In genomic region chr22:33785283-33785991, GRCh38 we compare ENCODE assay signal across 15 cellular contexts.
DNase-seq lines count a peak whose midpoint lies in the region; TF ChIP-seq lines count a peak whose summit lies in the region.
"Had no signal": no experiment of that assay in that cellular context is flagged by ENCODE, and none has a peak within 500 bp of the region (broad histone marks: within the 10 kb centered on the region; RNA-seq: fewer than 3 reads in every experiment).

No MANE protein-coding gene starts in this region.

- H3K27me3 Mint-ChIP-seq in endothelial cell (ENCODE audit: unreplicated experiment), result no peaks in the 10 kb centered on the region

- H3K4me3 ChIP-seq in MM.1S (ENCODE audit: low read length) (no peak overlapping the region), osteoblast (ENCODE audit: insufficient read depth, low read length) (no peak overlapping the region), HAP-1 (no peak overlapping the region)
- H3K4me3 ChIP-seq: esophagus muscularis mucosa, tibial artery had no signal

- H3K4me3 Mint-ChIP-seq in endothelial cell (ENCODE audit: unreplicated experiment), result no peak overlapping the region

- no peaks in the 10 kb centered on the region for H3K9me3 ChIP-seq in MM.1S (replicated peaks; ENCODE audit: insufficient read depth, low read length)
- H3K9me3 ChIP-seq in osteoblast (ENCODE audit: low read depth, low read length), result peaks cover 2% of the 10 kb centered on the region
- H3K9me3 ChIP-seq in HAP-1, result peaks cover 4% of the 10 kb centered on the region

- peaks cover 86% of the 10 kb centered on the region for H3K79me2 ChIP-seq in MM.1S (ENCODE audit: low read length)
- no peaks in the 10 kb centered on the region for H3K79me2 ChIP-seq in osteoblast (ENCODE audit: insufficient read depth, low read length)

- H3K27ac Mint-ChIP-seq in endothelial cell (ENCODE audit: unreplicated experiment), result peak overlapping the region; percentile 3

- H3K36me3 Mint-ChIP-seq in endothelial cell (ENCODE audit: low read depth, unreplicated experiment), result peaks cover 7% of the 10 kb centered on the region

- peaks cover 23% of the 10 kb centered on the region for H3K4me1 ChIP-seq in MM.1S (ENCODE audit: low read length)
- H3K4me1 ChIP-seq in osteoblast (ENCODE audit: insufficient read depth, low read length), result peaks cover 3% of the 10 kb centered on the region
- H3K4me1 ChIP-seq in HAP-1, result no peaks in the 10 kb centered on the region

- peak; percentile 16 for DNase-seq in NCI-H1105 treated with DMSO at 0.1 percent for 48 hours (lab: John Stamatoyannopoulos, UW)
- DNase-seq in NCI-H1105 (lab: John Stamatoyannopoulos, UW), result no peak
- DNase-seq in MM.1S, result peak; percentile 35
- DNase-seq in endothelial cell (ENCODE audit: low spot score), result no peak
- peak; percentile 72 for DNase-seq in osteoblast (ENCODE audit: insufficient read length, low spot score, missing footprints)
- no peak for DNase-seq in HAP-1 (ENCODE audit: low spot score in 2 of 2)
- DNase-seq in amygdala (lab: John Stamatoyannopoulos, UW), result no peak
- no peak for DNase-seq in foreskin melanocyte
- DNase-seq: DND-41, H7, left colon, T-helper 2 cell, tibial artery had no signal

- H3F3A ChIP-seq in MM.1S (ENCODE audit: insufficient read depth, low read length), result 0 out of 2 replicates have a peak, but pooled peaks cover 7% of the 10 kb centered on the region

- peak overlapping the region; percentile 33; the same call in 1 of the 2 replicates for H3K27ac ChIP-seq in MM.1S (ENCODE audit: low read length)
- peak overlapping the region; percentile 20 for H3K27ac ChIP-seq in osteoblast (ENCODE audit: low read depth, low read length)
- H3K27ac ChIP-seq: 22Rv1, esophagus muscularis mucosa, tibial artery had no signal

- H3K27me3 ChIP-seq in MM.1S (replicated peaks; ENCODE audit: insufficient read depth, low read length), result no peaks in the 10 kb centered on the region
- H3K27me3 ChIP-seq in osteoblast (ENCODE audit: insufficient read depth, low read length), result no peaks in the 10 kb centered on the region
- no peaks in the 10 kb centered on the region for H3K27me3 ChIP-seq in HAP-1 (ENCODE audit: low read depth)
- H3K27me3 ChIP-seq: esophagus muscularis mucosa, tibial artery had no signal

- no peak overlapping the region for H3K9ac ChIP-seq in MM.1S (ENCODE audit: low read length)

- H3K36me3 ChIP-seq in MM.1S (replicated peaks; ENCODE audit: insufficient read depth, low read length), result no peaks in the 10 kb centered on the region
- no peaks in the 10 kb centered on the region for H3K36me3 ChIP-seq in osteoblast (ENCODE audit: insufficient read depth, low read length)
- no peaks in the 10 kb centered on the region for H3K36me3 ChIP-seq in HAP-1 (replicated peaks)
- H3K36me3 ChIP-seq: esophagus muscularis mucosa had no signal

- peaks cover 6% of the 10 kb centered on the region for H3K4me1 Mint-ChIP-seq in endothelial cell (ENCODE audit: unreplicated experiment)

- peaks cover 9% of the 10 kb centered on the region for H3K9me3 Mint-ChIP-seq in endothelial cell (ENCODE audit: unreplicated experiment)

- H2AFZ ChIP-seq in MM.1S (ENCODE audit: low read length), result no peak overlapping the region
- no peak overlapping the region for H2AFZ ChIP-seq in osteoblast (ENCODE audit: low read length)

- peak overlapping the region; percentile 0; the same call in 1 of the 2 replicates for H3K4me2 ChIP-seq in MM.1S (ENCODE audit: low read depth, low read length)
- H3K4me2 ChIP-seq in osteoblast (ENCODE audit: insufficient read depth, low read length), result no peak overlapping the region

- in situ Hi-C loops in HAP-1 (cut with MboI; ENCODE audit: low sequenced_read_pairs), result no loop called here

- H4K20me1 ChIP-seq in MM.1S (ENCODE audit: insufficient read depth, low read length) (no peaks in the 10 kb centered on the region), osteoblast (ENCODE audit: insufficient read depth, low read length) (no peaks in the 10 kb centered on the region)

- TF ChIP-seq CTCF in MM.1S (IDR thresholded peaks at IDR 0.05; ENCODE audit: low read length) (no peak), endothelial cell (IDR thresholded peaks at IDR 0.05; ENCODE audit: unreplicated experiment) (no peak), osteoblast (IDR thresholded peaks at IDR 0.05; ENCODE audit: extremely low read depth, low read depth, low read length) (no peak)

- no peaks in the 10 kb centered on the region for H3K9me2 ChIP-seq in MM.1S (replicated peaks; ENCODE audit: insufficient read depth, low read length)

Comparison
In these comparisons a context has a peak if more than half of its experiments do, and no peak if none do; other contexts are left out.
1. DNase-seq: peak in NCI-H1105 treated with DMSO at 0.1 percent for 48 hours (single experiment), MM.1S (single experiment) and osteoblast (single experiment); none in NCI-H1105 (single experiment), endothelial cell (single experiment), HAP-1 (0 of 2), amygdala (0 of 56) and foreskin melanocyte (single experiment).